Comparison of ENCODE assay signal across 19 cellular contexts in genomic region chr6:69948479-69949114, GRCh38.
"Had no signal": no experiment of that assay in that cellular context is flagged by ENCODE, and none has a peak within 500 bp of the region (broad histone marks: within the 10 kb centered on the region; RNA-seq: fewer than 3 reads in every experiment).

No MANE protein-coding gene starts in this region.

- H3K4me3 Mint-ChIP-seq: endodermal cell; naive thymus-derived CD4-positive, alpha-beta T cell; nephron progenitor cell had no signal

- H3K36me3 ChIP-seq: heart left ventricle, right lobe of liver, suprapubic skin, thyroid gland, upper lobe of left lung, vagina had no signal

- H3K27ac ChIP-seq: coronary artery, heart left ventricle, psoas muscle, right lobe of liver, skin epidermis, suprapubic skin, thyroid gland, upper lobe of left lung, vagina had no signal

- DNase-seq: effector CD4-positive, alpha-beta T cell; endodermal cell; heart left ventricle; hippocampal formation; left colon; mesendoderm; naive thymus-derived CD4-positive, alpha-beta T cell; nephron progenitor cell; psoas muscle; retina; right lobe of liver; stimulated activated CD4-positive, alpha-beta T cell treated with anti-CD3 and anti-CD28 coated beads, Interleukin-12 subunit alpha, Interleukin-12 subunit beta, amount 100 ng/mL, for 4 hours; stimulated activated naive CD8-positive, alpha-beta T cell treated with anti-CD3 and anti-CD28 coated beads, Interleukin-15, Interleukin-2, amounts not matched to agents 100 U/mL and 50 U/mL, for 24 hours; thyroid gland; upper lobe of left lung had no signal

- H3K27ac Mint-ChIP-seq: endodermal cell; naive thymus-derived CD4-positive, alpha-beta T cell; nephron progenitor cell had no signal

- H3K4me1 ChIP-seq: right lobe of liver, suprapubic skin, thyroid gland, upper lobe of left lung, vagina had no signal

- ATAC-seq: heart left ventricle; left colon; naive thymus-derived CD4-positive, alpha-beta T cell; psoas muscle; right lobe of liver; stimulated activated naive CD8-positive, alpha-beta T cell treated with anti-CD3 and anti-CD28 coated beads, Interleukin-15, Interleukin-2, amounts not matched to agents 100 U/mL and 50 U/mL, for 24 hours had no signal

- H3K4me1 Mint-ChIP-seq: endodermal cell, nephron progenitor cell had no signal

- H3K4me3 ChIP-seq: coronary artery, heart left ventricle, psoas muscle, right lobe of liver, skin epidermis, suprapubic skin, thyroid gland, upper lobe of left lung, vagina had no signal

- H3K27me3 ChIP-seq: heart left ventricle, right lobe of liver, suprapubic skin, thyroid gland, upper lobe of left lung, vagina had no signal

- H3K9me3 ChIP-seq: heart left ventricle, psoas muscle, right lobe of liver, suprapubic skin, thyroid gland, upper lobe of left lung, vagina had no signal

- H3K9me3 Mint-ChIP-seq: endodermal cell; naive thymus-derived CD4-positive, alpha-beta T cell; nephron progenitor cell had no signal
